Comparison of ENCODE assay signal across 2 cellular contexts in genomic region chr9:81665514-81665838, GRCh38.
TF ChIP-seq lines count a peak whose summit lies in the region.

No MANE protein-coding gene starts in this region.

TF ChIP-seq in IMR-90, 13 proteins besides CTCF, POLR2A, EP300 and RAD21:
- TF ChIP-seq RCOR1 (IDR thresholded peaks at IDR 0.05; ENCODE audit: insufficient replicate concordance, low read length) (no peak), SMC3 (IDR thresholded peaks at IDR 0.05; ENCODE audit: low read depth, low read length) (no peak), USF2 (IDR thresholded peaks at IDR 0.05; ENCODE audit: low read depth, low read length) (no peak), RFX5 (IDR thresholded peaks at IDR 0.05; ENCODE audit: low read depth, low read length) (no peak)

TF ChIP-seq in WTC11, 78 proteins besides CTCF, POLR2A, EP300 and RAD21:
- TF ChIP-seq ZNF532 (CRISPR knock-in tag; IDR thresholded peaks at IDR 0.05; ENCODE audit: borderline replicate concordance) (no peak), ERG (CRISPR knock-in tag; IDR thresholded peaks at IDR 0.05) (no peak), TCF7 (CRISPR knock-in tag; IDR thresholded peaks at IDR 0.05; ENCODE audit: low read depth) (no peak), MAX (CRISPR knock-in tag; IDR thresholded peaks at IDR 0.05) (no peak), TEAD1 (CRISPR knock-in tag; IDR thresholded peaks at IDR 0.05) (peak; percentile 45; the same call in 1 of the 2 replicates), ARID4B (CRISPR knock-in tag; IDR thresholded peaks at IDR 0.05; ENCODE audit: borderline replicate concordance) (0 out of 2 replicates have a peak, but pooled peaks have one; percentile 13), ZNF416 (CRISPR knock-in tag; IDR thresholded peaks at IDR 0.05) (no peak)
